In genomic region chr4:42640613-42641012, GRCh38 we compare ENCODE assay signal across 19 cellular contexts. TPM values are rescaled to one million over a fixed set of nuclear protein-coding genes. Genes with fewer than 3 reads are reported as not detected.
DNase-seq lines count a peak whose midpoint lies in the region; ATAC-seq and TF ChIP-seq lines count a peak whose summit lies in the region.
"Had no signal": no experiment of that assay in that cellular context is flagged by ENCODE, and none has a peak within 500 bp of the region (broad histone marks: within the 10 kb centered on the region; RNA-seq: fewer than 3 reads in every experiment).

No MANE protein-coding gene starts in this region.

- H3K4me3 Mint-ChIP-seq in activated naive CD4-positive, alpha-beta T cell treated with anti-CD3 and anti-CD28 coated beads for 36 hours: no peak overlapping the region
- H3K4me3 Mint-ChIP-seq in T-helper 17 cell: no peak overlapping the region
- H3K4me3 Mint-ChIP-seq: activated naive CD8-positive, alpha-beta T cell treated with anti-CD3 and anti-CD28 coated beads, Interleukin-2, amount 10 ng/mL, durations not matched to agents 7 days and 5 days had no signal

- TF ChIP-seq EP300 in esophagus muscularis mucosa (IDR thresholded peaks at IDR 0.05): no peak

- H3K4me1 Mint-ChIP-seq in activated naive CD4-positive, alpha-beta T cell treated with anti-CD3 and anti-CD28 coated beads for 36 hours (ENCODE audit: low read depth): peaks cover 91% of the 10 kb centered on the region
- H3K4me1 Mint-ChIP-seq in T-helper 17 cell: peaks cover 53% of the 10 kb centered on the region

- H3K27me3 Mint-ChIP-seq in activated naive CD4-positive, alpha-beta T cell treated with anti-CD3 and anti-CD28 coated beads for 36 hours (ENCODE audit: low read depth): no peaks in the 10 kb centered on the region
- H3K27me3 Mint-ChIP-seq in T-helper 17 cell: no peaks in the 10 kb centered on the region
- H3K27me3 Mint-ChIP-seq: activated naive CD8-positive, alpha-beta T cell treated with anti-CD3 and anti-CD28 coated beads, Interleukin-2, amount 10 ng/mL, durations not matched to agents 7 days and 5 days had no signal

- TF ChIP-seq POLR2A in esophagus muscularis mucosa (IDR thresholded peaks at IDR 0.05; ENCODE audit: low read depth): no peak

- H3K9me3 Mint-ChIP-seq in activated naive CD4-positive, alpha-beta T cell treated with anti-CD3 and anti-CD28 coated beads for 36 hours: no peaks in the 10 kb centered on the region

- H3K4me3 ChIP-seq in mucosa of descending colon (no peak overlapping the region), esophagus muscularis mucosa (no peak overlapping the region)
- H3K4me3 ChIP-seq: heart right ventricle, SJSA1 had no signal

- H3K36me3 ChIP-seq in mucosa of descending colon (ENCODE audit: low read depth): no peaks in the 10 kb centered on the region
- no peaks in the 10 kb centered on the region for H3K36me3 ChIP-seq in esophagus muscularis mucosa
- H3K36me3 ChIP-seq: heart right ventricle, neutrophil, SJSA1 had no signal

- WGBS in esophagus muscularis mucosa: 87% methylated on average over 3 of the region's 3 CpGs

- CTCF ChIA-PET in activated naive CD4-positive, alpha-beta T cell treated with anti-CD3 and anti-CD28 coated beads for 36 hours (lab: Charles Lee): no interaction called here

- H3K9me3 ChIP-seq in T-helper 17 cell (ENCODE audit: control insufficient read depth, low read length, poor library complexity, severe bottlenecking) (no peaks in the 10 kb centered on the region), mucosa of descending colon (no peaks in the 10 kb centered on the region), esophagus muscularis mucosa (no peaks in the 10 kb centered on the region)
- H3K9me3 ChIP-seq: heart right ventricle, neutrophil, SJSA1 had no signal

- peaks cover 43% of the 10 kb centered on the region for H3K4me1 ChIP-seq in mucosa of descending colon (ENCODE audit: low read depth)
- H3K4me1 ChIP-seq in esophagus muscularis mucosa: peaks cover 0 to 9% (median 1%) of the 10 kb centered on the region in 4 donors
- H3K4me1 ChIP-seq: SJSA1 had no signal

- DNase-seq in activated naive CD4-positive, alpha-beta T cell treated with anti-CD3 and anti-CD28 coated beads for 36 hours: no peak
- no peak for DNase-seq in activated naive CD4-positive, alpha-beta T cell treated with Interleukin-2 at 50 U/mL for 16 hours
- DNase-seq in T-helper 17 cell: no peak
- DNase-seq in mucosa of descending colon: peak in 1 of 3 donors; percentile 33
- no peak for DNase-seq in stimulated activated naive CD4-positive, alpha-beta T cell (lab: John Stamatoyannopoulos, UW)
- DNase-seq in esophagus muscularis mucosa (ENCODE audit: extremely low spot score): no peak
- DNase-seq: activated naive CD8-positive, alpha-beta T cell treated with anti-CD3 and anti-CD28 coated beads, Interleukin-2, amount 10 ng/mL, durations not matched to agents 7 days and 5 days; activated T-cell treated with anti-CD3 and anti-CD28 coated beads for 4 hours; H7; heart right ventricle; IMR-90; NCI-H2107; retina; stimulated activated CD4-positive, alpha-beta T cell treated with anti-CD3 and anti-CD28 coated beads, Interleukin-12 subunit alpha, Interleukin-12 subunit beta, amount 100 ng/mL, for 4 hours; stimulated activated naive CD4-positive, alpha-beta T cell treated with Interleukin-2 at 50 U/mL for 16 hours had no signal

- no peak for TF ChIP-seq CTCF in mucosa of descending colon (IDR thresholded peaks at IDR 0.05)
- TF ChIP-seq CTCF in esophagus muscularis mucosa (IDR thresholded peaks at IDR 0.05): no peak

- no peak overlapping the region for H3K27ac ChIP-seq in esophagus muscularis mucosa (replicated peaks in 1 of 4)
- H3K27ac ChIP-seq: heart right ventricle, neutrophil, SJSA1 had no signal

- intact Hi-C loops in activated naive CD4-positive, alpha-beta T cell treated with anti-CD3 and anti-CD28 coated beads for 36 hours (cut with micrococcal nuclease): loop anchor here (1.0 kb wide), 4 partner anchors 7 to 32 kb away; no protein-coding TSS in a partner anchor
- intact Hi-C loops in mucosa of descending colon (cut with DNase I, micrococcal nuclease) (no loop called here), esophagus muscularis mucosa (cut with DNase I) (no loop called here)

- no peak for ATAC-seq in T-helper 17 cell
- peak; percentile 4 for ATAC-seq in mucosa of descending colon
- ATAC-seq in HG02840 (IDR thresholded peaks at IDR 0.05; ENCODE audit: low FRiP score, unreplicated experiment): no peak
- ATAC-seq in GM18858 (IDR thresholded peaks at IDR 0.05; ENCODE audit: unreplicated experiment): no peak
- ATAC-seq: heart right ventricle had no signal

- no peaks in the 10 kb centered on the region for H3K27me3 ChIP-seq in esophagus muscularis mucosa
- H3K27me3 ChIP-seq: heart right ventricle, neutrophil, SJSA1 had no signal

- H3K36me3 Mint-ChIP-seq in activated naive CD4-positive, alpha-beta T cell treated with anti-CD3 and anti-CD28 coated beads for 36 hours (ENCODE audit: low read depth): peaks cover 3% of the 10 kb centered on the region
- no peaks in the 10 kb centered on the region for H3K36me3 Mint-ChIP-seq in T-helper 17 cell (ENCODE audit: low read depth)

- peak overlapping the region; percentile 38 for H3K27ac Mint-ChIP-seq in activated naive CD4-positive, alpha-beta T cell treated with anti-CD3 and anti-CD28 coated beads for 36 hours
- H3K27ac Mint-ChIP-seq in T-helper 17 cell: peak overlapping the region; percentile 24
- H3K27ac Mint-ChIP-seq: activated naive CD8-positive, alpha-beta T cell treated with anti-CD3 and anti-CD28 coated beads, Interleukin-2, amount 10 ng/mL, durations not matched to agents 7 days and 5 days had no signal

RNA-seq across cellular contexts. Expression of gene ATP8A1, which starts 16.3 kb away (rescaled TPM):
- 10 to 100 TPM; 27.6 to 32.0 TPM for total RNA-seq in activated naive CD4-positive, alpha-beta T cell treated with anti-CD3 and anti-CD28 coated beads for 36 hours
- total RNA-seq in T-helper 17 cell (10 to 100 TPM; 43.3 to 59.2 TPM), mucosa of descending colon (10 to 100 TPM; 40.3 to 92.0 (median 41.1) TPM), esophagus muscularis mucosa (10 to 100 TPM in 1 of 4 donors, 1 to 10 TPM in 3; 6.2 to 10.8 (median 7.1) TPM)
